In genomic region chr1:26574018-26574417, GRCh38 we compare ENCODE assay signal across 17 cellular contexts.
"Had no signal": no experiment of that assay in that cellular context is flagged by ENCODE, and none has a peak within 500 bp of the region (broad histone marks: within the 10 kb centered on the region; RNA-seq: fewer than 3 reads in every experiment).

No MANE protein-coding gene starts in this region.

- DNase-seq: activated CD4-positive, alpha-beta T cell treated with anti-CD3 and anti-CD28 coated beads for 36 hours; activated CD4-positive, alpha-beta T cell treated with anti-CD3 and anti-CD28 coated beads, Interleukin-2, amount 50 U/mL, for 48 hours; activated CD8-positive, alpha-beta memory T cell treated with anti-CD3 and anti-CD28 coated beads, Interleukin-2, amount 10 ng/mL, durations not matched to agents 7 days and 5 days; activated naive CD4-positive, alpha-beta T cell; activated naive CD8-positive, alpha-beta T cell treated with anti-CD3 and anti-CD28 coated beads, Interleukin-2, amount 10 ng/mL, durations not matched to agents 7 days and 5 days; colonic mucosa; foreskin melanocyte; glutamatergic neuron; islet precursor cell; naive B cell; stimulated activated CD8-positive, alpha-beta memory T cell treated with anti-CD3 and anti-CD28 coated beads, Interleukin-4, amount 100 ng/mL, for 48 hours; stimulated activated naive CD4-positive, alpha-beta T cell treated with Interleukin-2 at 50 U/mL for 16 hours; thyroid gland had no signal

- H3K4me3 ChIP-seq: colonic mucosa, neural progenitor cell, pancreas, thyroid gland had no signal

- FAIRE-seq: endometrium, pancreas had no signal

- H3K9ac ChIP-seq: neural progenitor cell had no signal

- H3K4me2 ChIP-seq: neural progenitor cell had no signal

- H3K36me3 ChIP-seq: neural progenitor cell had no signal

- H3K9me3 ChIP-seq: colonic mucosa, pancreas, thyroid gland had no signal

- H3K27me3 ChIP-seq: colonic mucosa, neural progenitor cell, pancreas, thyroid gland had no signal

- H3K27ac ChIP-seq: colonic mucosa, neural progenitor cell, pancreas, thyroid gland had no signal

- ATAC-seq: activated CD4-positive, alpha-beta T cell treated with anti-CD3 and anti-CD28 coated beads for 36 hours; activated CD8-positive, alpha-beta memory T cell treated with anti-CD3 and anti-CD28 coated beads, Interleukin-2, amount 10 ng/mL, durations not matched to agents 7 days and 5 days; WTC11 had no signal

- H3K4me1 ChIP-seq: colonic mucosa, neural progenitor cell, pancreas, thyroid gland had no signal
